ENCODE assay signal across 9 cellular contexts in the genomic region with DNA sequence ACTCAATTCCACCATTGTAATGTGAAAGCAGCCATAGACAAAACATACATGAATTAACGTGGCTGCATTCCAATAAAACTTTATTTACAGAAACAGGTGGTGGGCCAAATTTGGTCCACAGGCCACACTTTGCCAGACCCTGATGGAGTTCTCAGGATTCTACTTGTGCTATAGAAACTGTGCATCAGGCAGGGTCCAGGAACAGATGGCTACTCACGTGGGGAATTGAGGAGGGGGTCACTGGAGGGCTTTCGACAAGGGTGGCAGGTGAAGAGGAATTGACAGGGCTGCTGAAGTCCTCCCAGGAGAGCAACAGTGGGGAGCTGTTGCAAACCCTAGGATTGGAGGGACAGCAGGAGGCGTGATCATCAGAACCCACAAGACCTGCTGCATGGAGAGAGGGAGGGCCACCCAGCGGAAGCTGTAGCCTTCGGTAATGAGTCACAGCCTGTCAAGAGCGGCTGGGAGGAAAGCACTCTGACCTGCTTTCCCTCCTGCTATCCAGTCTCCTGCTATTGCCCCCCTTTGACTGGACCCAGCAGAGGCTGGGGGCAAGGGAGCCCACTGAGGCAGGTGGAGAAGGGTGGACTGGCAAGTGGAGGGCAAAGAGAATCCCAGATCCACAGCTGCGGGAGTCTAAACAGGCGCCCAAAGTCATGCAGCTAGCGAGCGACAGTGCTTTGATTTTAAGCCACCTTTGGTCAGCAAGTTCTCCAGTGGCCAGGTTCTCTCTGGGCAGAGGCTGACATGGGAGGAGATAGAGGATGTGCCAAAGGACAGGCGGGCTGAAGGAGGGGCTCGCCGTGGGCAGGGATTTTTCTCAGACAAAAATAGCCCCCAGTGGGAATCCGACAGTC.
DNase-seq lines count a peak whose midpoint lies in the region; ATAC-seq and TF ChIP-seq lines count a peak whose summit lies in the region.
"Had no signal": no experiment of that assay in that cellular context is flagged by ENCODE, and none has a peak within 500 bp of the region (broad histone marks: within the 10 kb centered on the region; RNA-seq: fewer than 3 reads in every experiment).

No MANE protein-coding gene starts in this region.

- peaks cover 8% of the 10 kb centered on the region for H3K4me1 ChIP-seq in suprapubic skin

- peaks cover 7% of the 10 kb centered on the region for H3K27me3 ChIP-seq in suprapubic skin

- DNase-seq in NCI-H82 (lab: John Stamatoyannopoulos, UW) (peak; percentile 38), NCI-H82 treated with DMSO at 0.1 percent for 48 hours (lab: John Stamatoyannopoulos, UW; ENCODE audit: unreplicated experiment) (no peak), RKO (ENCODE audit: low spot score) (peak; percentile 75), fibroblast of mammary gland (ENCODE audit: low read depth) (peak; percentile 67), retina (peak; percentile 47), ureter (ENCODE audit: low spot score) (no peak), suprapubic skin (ENCODE audit: low spot score in 2 of 2) (no peak), T-helper 17 cell (no peak)

- H3K36me3 Mint-ChIP-seq in T-helper 17 cell (ENCODE audit: low read depth): no peaks in the 10 kb centered on the region
- H3K36me3 Mint-ChIP-seq: activated naive CD4-positive, alpha-beta T cell treated with anti-CD3 and anti-CD28 coated beads, Interleukin-2, amount 50 U/mL, for 72 hours had no signal

- peaks cover 5% of the 10 kb centered on the region for H3K4me1 Mint-ChIP-seq in T-helper 17 cell

- TF ChIP-seq POLR2A in suprapubic skin (IDR thresholded peaks at IDR 0.05): no peak

- H3K36me3 ChIP-seq in suprapubic skin: no peaks in the 10 kb centered on the region

- H3K27ac Mint-ChIP-seq in T-helper 17 cell: no peak overlapping the region
- H3K27ac Mint-ChIP-seq: activated naive CD4-positive, alpha-beta T cell treated with anti-CD3 and anti-CD28 coated beads, Interleukin-2, amount 50 U/mL, for 72 hours had no signal

- no peak overlapping the region for H3K27ac ChIP-seq in suprapubic skin

- ATAC-seq in T-helper 17 cell: no peak

- H3K4me3 ChIP-seq in fibroblast of mammary gland (ENCODE audit: control insufficient read depth, low read depth, low read length) (no peak overlapping the region), suprapubic skin (no peak overlapping the region)

- no peak for TF ChIP-seq EP300 in suprapubic skin (IDR thresholded peaks at IDR 0.05)

- H3K27me3 Mint-ChIP-seq in T-helper 17 cell: peaks cover 41% of the 10 kb centered on the region

- no peak for TF ChIP-seq CTCF in fibroblast of mammary gland (conservative IDR thresholded peaks at IDR 0.05; ENCODE audit: control insufficient read depth, insufficient read depth, low read depth, low read length)
- TF ChIP-seq CTCF in suprapubic skin (IDR thresholded peaks at IDR 0.05): no peak

- no peaks in the 10 kb centered on the region for H3K9me3 ChIP-seq in suprapubic skin
- H3K9me3 ChIP-seq in T-helper 17 cell (ENCODE audit: control insufficient read depth, low read length, poor library complexity, severe bottlenecking): no peaks in the 10 kb centered on the region

- no peak overlapping the region for H3K4me3 Mint-ChIP-seq in T-helper 17 cell

- WGBS in suprapubic skin: 76% methylated on average over 14 of the region's 15 CpGs

Comparison
In these comparisons a context has a peak if more than half of its experiments do, and no peak if none do; other contexts are left out.
1. DNase-seq: peak in NCI-H82 (single experiment), RKO (single experiment), fibroblast of mammary gland (single experiment) and retina (single experiment); none in NCI-H82 treated with DMSO at 0.1 percent for 48 hours (single experiment), ureter (single experiment), suprapubic skin (0 of 2) and T-helper 17 cell (0 of 3).